21 cellular contexts compared by ENCODE assay signal in the genomic region with DNA sequence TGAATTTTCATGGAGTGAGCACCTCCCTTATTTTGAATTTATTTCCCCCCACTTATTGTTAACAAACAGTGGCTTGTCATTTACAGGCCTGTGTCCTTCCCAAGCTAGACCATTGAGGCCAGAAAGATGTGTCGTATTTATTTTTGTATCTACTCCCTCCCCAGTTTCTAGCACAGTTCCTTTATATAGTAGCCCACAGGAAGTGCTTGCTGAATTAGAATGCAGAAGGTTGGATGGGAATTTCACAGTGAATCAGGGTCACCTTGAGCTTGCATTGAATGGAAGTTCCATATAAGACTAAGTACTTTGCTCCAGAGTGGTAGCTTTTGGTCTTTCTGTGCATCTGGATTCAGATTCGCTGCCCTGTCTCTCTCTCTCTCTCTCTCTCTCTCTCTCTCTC.
"Had no signal": no experiment of that assay in that cellular context is flagged by ENCODE, and none has a peak within 500 bp of the region (broad histone marks: within the 10 kb centered on the region; RNA-seq: fewer than 3 reads in every experiment).

No MANE protein-coding gene starts in this region.

- H3K9me3 ChIP-seq: body of pancreas, MG63 had no signal

- H3K4me1 Mint-ChIP-seq: activated naive CD4-positive, alpha-beta T cell treated with anti-CD3 and anti-CD28 coated beads, Interleukin-2, amount 50 U/mL, for 24 hours; central memory CD8-positive, alpha-beta T cell had no signal

- H3K4me3 ChIP-seq: body of pancreas, MG63 had no signal

- DNase-seq: activated CD4-positive, alpha-beta T cell treated with anti-CD3 and anti-CD28 coated beads for 48 hours; activated CD4-positive, alpha-beta T cell treated with anti-CD3 and anti-CD28 coated beads, Interleukin-2, amount 50 U/mL, for 4 hours; activated CD4-positive, CD25-positive, alpha-beta regulatory T cell treated with anti-CD3 and anti-CD28 coated beads, Interleukin-2, amount 50 U/mL, for 72 hours; activated CD8-positive, alpha-beta memory T cell treated with anti-CD3 and anti-CD28 coated beads, Interleukin-2, amount 50 U/mL, for 48 hours; activated CD8-positive, alpha-beta T cell treated with anti-CD3 and anti-CD28 coated beads, Interleukin-2, amount 10 ng/mL, durations not matched to agents 7 days and 5 days; activated T-cell treated with anti-CD3 and anti-CD28 coated beads, Interleukin-2, amount 50 U/mL, for 1 hour; body of pancreas; MG63; MV-4-11; NCI-H1092 treated with DMSO at 0.1 percent for 48 hours; NCI-H1417 treated with DMSO at 0.1 percent for 48 hours; NCI-H1694 treated with DMSO at 0.1 percent for 48 hours; NCI-H2081; NCI-H510A treated with DMSO at 0.1 percent for 48 hours; NCI-H69; PC-3; SHP77 treated with DMSO at 0.1 percent for 48 hours had no signal

- H3K9me3 Mint-ChIP-seq: activated naive CD4-positive, alpha-beta T cell treated with anti-CD3 and anti-CD28 coated beads, Interleukin-2, amount 50 U/mL, for 24 hours; central memory CD8-positive, alpha-beta T cell; T-helper 1 cell treated with Interleukin-12 subunit alpha and Interleukin-12 subunit beta and Interleukin-4 antibody, amounts not matched to agents 30 μg/mL and 1 μg/mL, for 36 hours; WTC11 had no signal

- H3K27ac Mint-ChIP-seq: activated CD8-positive, alpha-beta T cell treated with anti-CD3 and anti-CD28 coated beads, Interleukin-2, amount 10 ng/mL, durations not matched to agents 7 days and 5 days; activated naive CD4-positive, alpha-beta T cell treated with anti-CD3 and anti-CD28 coated beads, Interleukin-2, amount 50 U/mL, for 24 hours; T-helper 1 cell treated with Interleukin-12 subunit alpha and Interleukin-12 subunit beta and Interleukin-4 antibody, amounts not matched to agents 30 μg/mL and 1 μg/mL, for 36 hours; WTC11 had no signal

- H3K27ac ChIP-seq: body of pancreas had no signal

- H3K27me3 ChIP-seq: body of pancreas, MG63 had no signal

- H3K4me3 Mint-ChIP-seq: activated CD8-positive, alpha-beta T cell treated with anti-CD3 and anti-CD28 coated beads, Interleukin-2, amount 10 ng/mL, durations not matched to agents 7 days and 5 days; activated naive CD4-positive, alpha-beta T cell treated with anti-CD3 and anti-CD28 coated beads, Interleukin-2, amount 50 U/mL, for 24 hours; central memory CD8-positive, alpha-beta T cell; T-helper 1 cell treated with Interleukin-12 subunit alpha and Interleukin-12 subunit beta and Interleukin-4 antibody, amounts not matched to agents 30 μg/mL and 1 μg/mL, for 36 hours; WTC11 had no signal

- H3K27me3 Mint-ChIP-seq: activated naive CD4-positive, alpha-beta T cell treated with anti-CD3 and anti-CD28 coated beads, Interleukin-2, amount 50 U/mL, for 24 hours; central memory CD8-positive, alpha-beta T cell had no signal

- ATAC-seq: activated CD8-positive, alpha-beta T cell treated with anti-CD3 and anti-CD28 coated beads, Interleukin-2, amount 10 ng/mL, durations not matched to agents 7 days and 5 days; body of pancreas; PC-3; WTC11 had no signal

- H3K36me3 Mint-ChIP-seq: activated naive CD4-positive, alpha-beta T cell treated with anti-CD3 and anti-CD28 coated beads, Interleukin-2, amount 50 U/mL, for 24 hours; WTC11 had no signal

- H3K4me1 ChIP-seq: body of pancreas had no signal
